In genomic region chr5:173736923-173737412, GRCh38 we compare ENCODE assay signal across 10 cellular contexts.
A peak's percentile ranks its signal among the peaks of the same experiment; 100 is the strongest.
DNase-seq lines count a peak whose midpoint lies in the region; ATAC-seq and TF ChIP-seq lines count a peak whose summit lies in the region.
"Had no signal": no experiment of that assay in that cellular context is flagged by ENCODE, and none has a peak within 500 bp of the region (broad histone marks: within the 10 kb centered on the region; RNA-seq: fewer than 3 reads in every experiment).

No MANE protein-coding gene starts in this region.

- H3K27ac ChIP-seq in CD8-positive, alpha-beta memory T cell (ENCODE audit: low read depth, low read length), result no peak overlapping the region
- H3K27ac ChIP-seq in foreskin keratinocyte, result no peak overlapping the region

- peaks cover 3 to 12% of the 10 kb centered on the region in 2 donors for H3K27me3 Mint-ChIP-seq in CD8-positive, alpha-beta memory T cell
- H3K27me3 Mint-ChIP-seq in activated T-cell treated with anti-CD3 and anti-CD28 coated beads, Interleukin-2, amount 50 U/mL, for 72 hours (ENCODE audit: low read depth), result no peaks in the 10 kb centered on the region

- H3K4me3 ChIP-seq in CD8-positive, alpha-beta memory T cell (ENCODE audit: low read length), result no peak overlapping the region

- no peak for TF ChIP-seq CTCF in foreskin keratinocyte (conservative IDR thresholded peaks at IDR 0.05)

- H3K4me1 ChIP-seq in CD8-positive, alpha-beta memory T cell (ENCODE audit: insufficient read depth, low read length), result no peaks in the 10 kb centered on the region
- H3K4me1 ChIP-seq in foreskin keratinocyte, result no peaks in the 10 kb centered on the region

- no peak for TF ChIP-seq POLR2A in erythroblast (IDR thresholded peaks at IDR 0.05; ENCODE audit: low read length)

- H3K27me3 ChIP-seq in CD8-positive, alpha-beta memory T cell (ENCODE audit: insufficient read depth, low read length, poor library complexity, severe bottlenecking), result no peaks in the 10 kb centered on the region
- H3K27me3 ChIP-seq in foreskin keratinocyte, result no peaks in the 10 kb centered on the region

- H3K36me3 ChIP-seq in CD8-positive, alpha-beta memory T cell (ENCODE audit: insufficient read depth, low read length), result no peaks in the 10 kb centered on the region

- no peaks in the 10 kb centered on the region for H3K36me3 Mint-ChIP-seq in CD8-positive, alpha-beta memory T cell
- no peaks in the 10 kb centered on the region for H3K36me3 Mint-ChIP-seq in activated T-cell treated with anti-CD3 and anti-CD28 coated beads, Interleukin-2, amount 50 U/mL, for 72 hours (ENCODE audit: insufficient read depth in 2 of 2)

- CTCF ChIA-PET in CD8-positive, alpha-beta memory T cell (lab: Charles Lee), result no interaction called here

- POLR2A ChIA-PET in CD8-positive, alpha-beta memory T cell (lab: Charles Lee), result no interaction called here

- no peaks in the 10 kb centered on the region for H3K4me1 Mint-ChIP-seq in CD8-positive, alpha-beta memory T cell
- H3K4me1 Mint-ChIP-seq in activated T-cell treated with anti-CD3 and anti-CD28 coated beads, Interleukin-2, amount 50 U/mL, for 72 hours (ENCODE audit: low read depth), result no peaks in the 10 kb centered on the region

- ATAC-seq in GM19467 (IDR thresholded peaks at IDR 0.05; ENCODE audit: unreplicated experiment) (peak; percentile 78), HG03280 (IDR thresholded peaks at IDR 0.05; ENCODE audit: unreplicated experiment) (peak; percentile 52), foreskin keratinocyte (no peak)
- ATAC-seq in activated T-cell treated with anti-CD3 and anti-CD28 coated beads, Interleukin-2, amount 50 U/mL, for 72 hours (replicated peaks in 1 of 2), result no peak

- H3K9me3 Mint-ChIP-seq in CD8-positive, alpha-beta memory T cell, result no peaks in the 10 kb centered on the region
- no peaks in the 10 kb centered on the region for H3K9me3 Mint-ChIP-seq in activated T-cell treated with anti-CD3 and anti-CD28 coated beads, Interleukin-2, amount 50 U/mL, for 72 hours
- H3K9me3 Mint-ChIP-seq: central memory CD8-positive, alpha-beta T cell had no signal

- no peak overlapping the region for H3K4me3 Mint-ChIP-seq in CD8-positive, alpha-beta memory T cell
- H3K4me3 Mint-ChIP-seq in activated T-cell treated with anti-CD3 and anti-CD28 coated beads, Interleukin-2, amount 50 U/mL, for 72 hours, result no peak overlapping the region
- H3K4me3 Mint-ChIP-seq: central memory CD8-positive, alpha-beta T cell had no signal

- H3K27ac Mint-ChIP-seq in CD8-positive, alpha-beta memory T cell, result no peak overlapping the region
- no peak overlapping the region for H3K27ac Mint-ChIP-seq in activated T-cell treated with anti-CD3 and anti-CD28 coated beads, Interleukin-2, amount 50 U/mL, for 72 hours

- DNase-seq in ELF-1 (ENCODE audit: low read depth, low spot score) (peak; percentile 37), erythroblast (lab: John Stamatoyannopoulos, UW) (peak; percentile 75 to 76), foreskin keratinocyte (no peak), kidney glomerular epithelial cell (lab: John Stamatoyannopoulos, UW) (no peak)
- DNase-seq in CD8-positive, alpha-beta memory T cell, result no peak
- no peak for DNase-seq in activated T-cell treated with anti-CD3 and anti-CD28 coated beads, Interleukin-2, amount 50 U/mL, for 72 hours
- DNase-seq: Right ventricle myocardium superior had no signal

- H3K9me3 ChIP-seq in CD8-positive, alpha-beta memory T cell (ENCODE audit: low read length), result no peaks in the 10 kb centered on the region

Comparison
In these comparisons a context has a peak if more than half of its experiments do, and no peak if none do; other contexts are left out.
1. DNase-seq: peak in ELF-1 (single experiment) and erythroblast (2 of 2); none in CD8-positive, alpha-beta memory T cell (0 of 5), activated T-cell treated with anti-CD3 and anti-CD28 coated beads, Interleukin-2, amount 50 U/mL, for 72 hours (0 of 2), foreskin keratinocyte (0 of 2) and kidney glomerular epithelial cell (single experiment).
2. ATAC-seq: peak in GM19467 (single experiment) and HG03280 (single experiment); none in activated T-cell treated with anti-CD3 and anti-CD28 coated beads, Interleukin-2, amount 50 U/mL, for 72 hours (0 of 2) and foreskin keratinocyte (single experiment).